In the genomic region with DNA sequence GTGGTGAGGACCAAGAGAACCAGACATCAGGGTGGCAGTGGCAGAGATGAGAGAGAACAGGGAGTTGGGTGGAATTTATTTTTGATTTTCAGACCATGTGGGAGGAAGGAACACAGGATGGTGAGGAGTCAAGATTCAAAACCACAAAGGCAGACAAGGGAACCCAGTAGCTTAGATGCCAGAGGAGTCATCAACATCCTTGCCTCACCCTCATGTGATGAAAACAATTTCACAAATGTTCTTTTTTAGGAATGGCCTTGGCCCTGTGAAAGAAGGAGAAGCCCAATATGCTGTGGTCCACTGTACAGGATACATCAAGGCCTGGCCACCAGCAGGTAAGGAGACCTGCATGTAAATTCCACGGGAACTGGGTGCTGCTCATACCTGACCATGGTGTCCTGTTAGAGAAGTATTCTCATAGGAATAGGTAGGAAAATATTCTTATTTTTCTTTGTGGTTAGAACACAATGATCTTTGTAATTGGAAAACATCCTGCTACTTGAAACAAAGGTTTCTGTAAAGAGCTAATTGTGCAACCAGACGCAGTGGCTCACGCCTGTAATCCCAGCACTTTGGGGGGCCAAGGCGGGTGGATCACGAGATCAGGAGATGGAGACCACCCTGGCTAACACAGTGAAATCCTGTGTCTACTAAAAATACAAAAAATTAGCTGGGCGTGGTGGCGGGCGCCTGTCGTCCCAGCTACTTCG, we compare ENCODE assay signal across 17 cellular contexts.
DNase-seq lines count a peak whose midpoint lies in the region; TF ChIP-seq lines count a peak whose summit lies in the region.
"Had no signal": no experiment of that assay in that cellular context is flagged by ENCODE, and none has a peak within 500 bp of the region (broad histone marks: within the 10 kb centered on the region; RNA-seq: fewer than 3 reads in every experiment).

No MANE protein-coding gene starts in this region.

- peak overlapping the region; percentile 76 for H3K9ac ChIP-seq in adipocyte (ENCODE audit: low read length)

- no peak overlapping the region for H3K4me3 ChIP-seq in breast epithelium
- H3K4me3 ChIP-seq in adipocyte (ENCODE audit: low read length), result peak overlapping the region; percentile 46
- H3K4me3 ChIP-seq in foreskin fibroblast (ENCODE audit: low read depth in 1 of 2, low read length in 2 of 2), result no peak overlapping the region
- H3K4me3 ChIP-seq: ascending aorta, tibial nerve had no signal

- intact Hi-C loops in MCF 10A (cut with micrococcal nuclease), result no loop called here
- intact Hi-C loops in breast epithelium (cut with DNase I; ENCODE audit: low total_unique reads), result no loop called here

- CTCF ChIA-PET in MCF 10A (lab: Yijun Ruan, JAX), result interaction anchor here (0.5 to 2.0 kb wide), 6 partner anchors 21 to 276 kb away, joined by 3 to 5 read pairs (median 4); a partner anchor contains a TSS

- H3K27me3 ChIP-seq in breast epithelium (no peaks in the 10 kb centered on the region), adipocyte (replicated peaks; ENCODE audit: control insufficient read depth, insufficient read depth, low read length) (no peaks in the 10 kb centered on the region)
- H3K27me3 ChIP-seq: ascending aorta, tibial nerve had no signal

- H3K9me3 Mint-ChIP-seq in MCF 10A (ENCODE audit: unreplicated experiment), result peaks cover 15% of the 10 kb centered on the region

- no peaks in the 10 kb centered on the region for H3K36me3 Mint-ChIP-seq in MCF 10A (ENCODE audit: insufficient read depth, unreplicated experiment)

- POLR2A ChIA-PET in MCF 10A (lab: Yijun Ruan, JAX), result interaction anchor here (1.4 kb wide), 1 partner anchor 17 kb away, joined by 4 read pairs; no protein-coding TSS in a partner anchor

- TF ChIP-seq CTCF in MCF 10A (IDR thresholded peaks at IDR 0.05; ENCODE audit: unreplicated experiment) (no peak), breast epithelium (IDR thresholded peaks at IDR 0.05) (no peak), foreskin fibroblast (IDR thresholded peaks at IDR 0.05; ENCODE audit: low read depth, low read length) (no peak)

- TF ChIP-seq POLR2A in breast epithelium (IDR thresholded peaks at IDR 0.05), result no peak

- no peaks in the 10 kb centered on the region for H3K4me1 ChIP-seq in breast epithelium
- peaks cover 28% of the 10 kb centered on the region for H3K4me1 ChIP-seq in adipocyte (ENCODE audit: control insufficient read depth, insufficient read depth, low read length)
- H3K4me1 ChIP-seq: ascending aorta had no signal

- no peaks in the 10 kb centered on the region for H3K27me3 Mint-ChIP-seq in MCF 10A (ENCODE audit: insufficient read depth, unreplicated experiment)

- peaks cover 5 to 8% of the 10 kb centered on the region in 2 donors for H3K9me3 ChIP-seq in breast epithelium
- H3K9me3 ChIP-seq in adipocyte (ENCODE audit: control insufficient read depth, low read length), result peaks cover 16% of the 10 kb centered on the region

- peak; percentile 21 for DNase-seq in MCF 10A (ENCODE audit: unreplicated experiment)
- no peak for DNase-seq in breast epithelium (ENCODE audit: low spot score in 2 of 2)
- DNase-seq in adipocyte (ENCODE audit: low read depth), result peak; percentile 63
- peak; percentile 90 to 91 for DNase-seq in foreskin fibroblast
- DNase-seq in stromal cell of bone marrow (ENCODE audit: low read depth), result peak; percentile 82
- DNase-seq in cerebellar nuclear complex (lab: John Stamatoyannopoulos, UW), result no peak
- no peak for DNase-seq in occipital lobe (lab: John Stamatoyannopoulos, UW)
- DNase-seq in NCI-H1105 (lab: John Stamatoyannopoulos, UW), result no peak
- DNase-seq: activated effector memory CD4-positive, alpha-beta T cell treated with Interleukin-2 at 50 U/mL for 16 hours; Calu3; NCI-H1417; NCI-H345; OCI-M1; stimulated activated CD4-positive, alpha-beta T cell treated with anti-CD3 and anti-CD28 coated beads, Interleukin-2, amount 100 ng/mL, for 48 hours had no signal

- H3K27ac Mint-ChIP-seq in MCF 10A (ENCODE audit: low read depth, unreplicated experiment), result peak overlapping the region; percentile 14

- BruUV-seq in MCF 10A (replicated peaks; lab: Mats Ljungman, UMichigan), result no TSS peak

- H3K4me1 Mint-ChIP-seq in MCF 10A (ENCODE audit: insufficient read depth, unreplicated experiment), result peaks cover 9% of the 10 kb centered on the region

- H3K36me3 ChIP-seq in breast epithelium (no peaks in the 10 kb centered on the region), adipocyte (ENCODE audit: control insufficient read depth, insufficient read depth, low read length, severe bottlenecking) (no peaks in the 10 kb centered on the region)
- H3K36me3 ChIP-seq: ascending aorta had no signal

- H3K27ac ChIP-seq in breast epithelium, result peak overlapping the region in 1 of 2 donors; percentile 10
- H3K27ac ChIP-seq: 22Rv1, ascending aorta had no signal

- H3K4me3 Mint-ChIP-seq in MCF 10A (ENCODE audit: unreplicated experiment), result no peak overlapping the region

Comparison
In these comparisons a context has a peak if more than half of its experiments do, and no peak if none do; other contexts are left out.
1. DNase-seq: peak in MCF 10A (single experiment), adipocyte (single experiment), foreskin fibroblast (2 of 2) and stromal cell of bone marrow (single experiment); none in breast epithelium (0 of 2), cerebellar nuclear complex (0 of 2), occipital lobe (single experiment) and NCI-H1105 (single experiment).